8 cellular contexts compared by ENCODE assay signal in genomic region chr1:96983866-96984265, GRCh38.
"Had no signal": no experiment of that assay in that cellular context is flagged by ENCODE, and none has a peak within 500 bp of the region (broad histone marks: within the 10 kb centered on the region; RNA-seq: fewer than 3 reads in every experiment).

No MANE protein-coding gene starts in this region.

- FAIRE-seq: G401.6, GM12878, GM12891, GM12892, GM18507, GM19239 had no signal

- H3K4me3 ChIP-seq: GM12878 had no signal

- DNase-seq: GDM1, GF-D8 had no signal
